Comparison of ENCODE assay signal across 2 cellular contexts in the genomic region with DNA sequence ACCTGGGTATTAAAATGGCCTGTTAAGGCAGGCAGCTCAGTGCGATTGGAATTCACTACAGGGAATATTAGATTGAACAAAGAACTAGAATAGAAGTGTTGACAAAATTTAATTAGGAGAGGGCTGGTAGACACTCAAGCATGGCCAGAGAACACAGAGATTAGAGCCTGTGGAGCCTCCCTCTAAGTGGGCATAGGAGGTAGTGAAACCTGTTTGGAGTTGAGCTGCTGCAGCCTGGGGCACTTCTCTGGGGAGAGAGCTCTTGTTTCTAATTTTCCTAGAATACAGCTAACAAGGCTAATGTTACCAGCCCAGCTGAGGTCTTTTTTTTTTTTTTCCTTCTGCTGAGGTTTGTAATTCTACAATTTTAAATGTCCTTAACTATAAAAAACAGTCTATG.
TF ChIP-seq lines count a peak whose summit lies in the region.

No MANE protein-coding gene starts in this region.

TF ChIP-seq in SK-N-SH, 30 proteins besides CTCF, POLR2A, EP300 and RAD21:
- TF ChIP-seq FOSL2 (IDR thresholded peaks at IDR 0.05; ENCODE audit: borderline replicate concordance, low read depth) = no peak
- no peak for TF ChIP-seq NRF1 (IDR thresholded peaks at IDR 0.05; ENCODE audit: low read depth, low read length)
- no peak for TF ChIP-seq MAX (IDR thresholded peaks at IDR 0.05; ENCODE audit: low read depth)
- no peak for TF ChIP-seq RXRA (IDR thresholded peaks at IDR 0.05; ENCODE audit: borderline replicate concordance, low read depth)

TF ChIP-seq in SK-N-SH treated with all-trans-retinoic acid at 6 μM for 48 hours, 23 proteins besides CTCF, POLR2A, EP300 and RAD21:
- TF ChIP-seq ARNTL (CRISPR knock-in tag; IDR thresholded peaks at IDR 0.05; ENCODE audit: borderline replicate concordance, low read depth) (no peak), OSR1 (CRISPR knock-in tag; IDR thresholded peaks at IDR 0.05) (no peak), BACH2 (CRISPR knock-in tag; IDR thresholded peaks at IDR 0.05; ENCODE audit: borderline replicate concordance) (no peak), ZNF565 (CRISPR knock-in tag; conservative IDR thresholded peaks at IDR 0.05; ENCODE audit: low read depth) (no peak), PPARA (CRISPR knock-in tag; IDR thresholded peaks at IDR 0.05; ENCODE audit: borderline replicate concordance) (no peak), CREB5 (CRISPR knock-in tag; IDR thresholded peaks at IDR 0.05; ENCODE audit: low read depth) (no peak), ISL1 (CRISPR knock-in tag; IDR thresholded peaks at IDR 0.05) (no peak), ZFP3 (CRISPR knock-in tag; IDR thresholded peaks at IDR 0.05) (no peak), ZNF70 (CRISPR knock-in tag; IDR thresholded peaks at IDR 0.05) (no peak), GLIS3 (CRISPR knock-in tag; IDR thresholded peaks at IDR 0.05) (no peak), CSDC2 (CRISPR knock-in tag; IDR thresholded peaks at IDR 0.05) (no peak), ZNF8 (CRISPR knock-in tag; IDR thresholded peaks at IDR 0.05) (no peak), RARB (CRISPR knock-in tag; IDR thresholded peaks at IDR 0.05) (no peak), SNAI2 (CRISPR knock-in tag; IDR thresholded peaks at IDR 0.05) (no peak), ZFP30 (CRISPR knock-in tag; IDR thresholded peaks at IDR 0.05) (no peak), ESRRG (CRISPR knock-in tag; IDR thresholded peaks at IDR 0.05) (no peak), POU6F1 (CRISPR knock-in tag; IDR thresholded peaks at IDR 0.05; ENCODE audit: borderline replicate concordance, low read depth) (no peak)
- TF ChIP-seq, protein P1, sequence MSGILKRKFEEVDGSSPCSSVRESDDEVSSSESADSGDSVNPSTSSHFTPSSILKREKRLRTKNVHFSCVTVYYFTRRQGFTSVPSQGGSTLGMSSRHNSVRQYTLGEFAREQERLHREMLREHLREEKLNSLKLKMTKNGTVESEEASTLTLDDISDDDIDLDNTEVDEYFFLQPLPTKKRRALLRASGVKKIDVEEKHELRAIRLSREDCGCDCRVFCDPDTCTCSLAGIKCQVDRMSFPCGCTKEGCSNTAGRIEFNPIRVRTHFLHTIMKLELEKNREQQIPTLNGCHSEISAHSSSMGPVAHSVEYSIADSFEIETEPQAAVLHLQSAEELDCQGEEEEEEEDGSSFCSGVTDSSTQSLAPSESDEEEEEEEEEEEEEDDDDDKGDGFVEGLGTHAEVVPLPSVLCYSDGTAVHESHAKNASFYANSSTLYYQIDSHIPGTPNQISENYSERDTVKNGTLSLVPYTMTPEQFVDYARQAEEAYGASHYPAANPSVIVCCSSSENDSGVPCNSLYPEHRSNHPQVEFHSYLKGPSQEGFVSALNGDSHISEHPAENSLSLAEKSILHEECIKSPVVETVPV (CRISPR knock-in tag; IDR thresholded peaks at IDR 0.05) = no peak
